ENCODE assay signal across 22 cellular contexts in genomic region chr9:16535555-16535954, GRCh38.
"Had no signal": no experiment of that assay in that cellular context is flagged by ENCODE, and none has a peak within 500 bp of the region (broad histone marks: within the 10 kb centered on the region; RNA-seq: fewer than 3 reads in every experiment).

No MANE protein-coding gene starts in this region.

- H3K36me3 Mint-ChIP-seq: activated naive CD8-positive, alpha-beta T cell; brain had no signal

- ATAC-seq: activated T-cell treated with anti-CD3 and anti-CD28 coated beads, Interleukin-2, amount 50 U/mL, for 72 hours had no signal

- H3K27me3 Mint-ChIP-seq: activated CD4-positive, alpha-beta T cell treated with anti-CD3 and anti-CD28 coated beads, Interleukin-2, amount 10 ng/mL, durations not matched to agents 24 days and 14 days; activated naive CD8-positive, alpha-beta T cell; central memory CD8-positive, alpha-beta T cell; stimulated activated naive CD8-positive, alpha-beta T cell treated with anti-CD3 and anti-CD28 coated beads, Interleukin-15, Interleukin-2, amounts not matched to agents 100 ng/mL and 50 ng/mL, for 24 hours had no signal

- H3K4me3 Mint-ChIP-seq: activated CD4-positive, alpha-beta T cell treated with anti-CD3 and anti-CD28 coated beads, Interleukin-2, amount 10 ng/mL, durations not matched to agents 24 days and 14 days; activated naive CD8-positive, alpha-beta T cell; activated T-cell treated with anti-CD3 and anti-CD28 coated beads, Interleukin-2, amount 50 U/mL, for 72 hours; brain; central memory CD8-positive, alpha-beta T cell; nephron; stimulated activated naive CD8-positive, alpha-beta T cell treated with anti-CD3 and anti-CD28 coated beads, Interleukin-15, Interleukin-2, amounts not matched to agents 100 ng/mL and 50 ng/mL, for 24 hours had no signal

- H3K27ac Mint-ChIP-seq: activated CD4-positive, alpha-beta T cell treated with anti-CD3 and anti-CD28 coated beads, Interleukin-2, amount 10 ng/mL, durations not matched to agents 24 days and 14 days; activated naive CD8-positive, alpha-beta T cell; activated T-cell treated with anti-CD3 and anti-CD28 coated beads, Interleukin-2, amount 50 U/mL, for 72 hours; brain; stimulated activated naive CD8-positive, alpha-beta T cell treated with anti-CD3 and anti-CD28 coated beads, Interleukin-15, Interleukin-2, amounts not matched to agents 100 ng/mL and 50 ng/mL, for 24 hours had no signal

- H3K4me1 ChIP-seq: spleen, upper lobe of left lung had no signal

- H3K9me3 ChIP-seq: esophagus squamous epithelium, sigmoid colon, spleen, upper lobe of left lung had no signal

- H3K9me3 Mint-ChIP-seq: activated CD4-positive, alpha-beta T cell treated with anti-CD3 and anti-CD28 coated beads, Interleukin-2, amount 10 ng/mL, durations not matched to agents 24 days and 14 days; activated T-cell treated with anti-CD3 and anti-CD28 coated beads, Interleukin-2, amount 50 U/mL, for 72 hours; brain; central memory CD8-positive, alpha-beta T cell; nephron; stimulated activated naive CD8-positive, alpha-beta T cell treated with anti-CD3 and anti-CD28 coated beads, Interleukin-15, Interleukin-2, amounts not matched to agents 100 ng/mL and 50 ng/mL, for 24 hours had no signal

- H3K27ac ChIP-seq: esophagus squamous epithelium, spleen, upper lobe of left lung had no signal

- H3K27me3 ChIP-seq: esophagus squamous epithelium, sigmoid colon, spleen, upper lobe of left lung had no signal

- H3K4me3 ChIP-seq: esophagus squamous epithelium, sigmoid colon, spleen, upper lobe of left lung had no signal

- DNase-seq: activated CD4-positive, alpha-beta T cell treated with anti-CD3 and anti-CD28 coated beads, Interleukin-2, amount 10 ng/mL, durations not matched to agents 24 days and 14 days; activated CD4-positive, CD25-positive, alpha-beta regulatory T cell; activated CD8-positive, alpha-beta memory T cell treated with anti-CD3 and anti-CD28 coated beads, Interleukin-2, amount 50 U/mL, for 48 hours; activated gamma-delta T cell; activated T-cell treated with anti-CD3 and anti-CD28 coated beads, Interleukin-2, amount 50 U/mL, for 72 hours; amygdala; cortex of kidney; effector CD4-positive, alpha-beta T cell; esophagus squamous epithelium; glutamatergic neuron; hypothalamus; kidney glomerular epithelial cell; sigmoid colon; spleen; T-helper 2 cell; upper lobe of left lung had no signal

- H3K4me1 Mint-ChIP-seq: activated CD4-positive, alpha-beta T cell treated with anti-CD3 and anti-CD28 coated beads, Interleukin-2, amount 10 ng/mL, durations not matched to agents 24 days and 14 days; central memory CD8-positive, alpha-beta T cell had no signal

- H3K36me3 ChIP-seq: esophagus squamous epithelium, sigmoid colon, spleen, upper lobe of left lung had no signal

- FAIRE-seq: TTC549 had no signal
